Comparison of ENCODE assay signal across 20 cellular contexts in genomic region chr7:157730614-157731013, GRCh38.
DNase-seq lines count a peak whose midpoint lies in the region; ATAC-seq and TF ChIP-seq lines count a peak whose summit lies in the region.
"Had no signal": no experiment of that assay in that cellular context is flagged by ENCODE, and none has a peak within 500 bp of the region (broad histone marks: within the 10 kb centered on the region; RNA-seq: fewer than 3 reads in every experiment).

No MANE protein-coding gene starts in this region.

- no peak overlapping the region for H3K27ac Mint-ChIP-seq in natural killer cell treated with Interleukin-12 subunit alpha and Interleukin-12 subunit beta and Interleukin-15 and Interleukin-18, amount 100 ng/mL, for 72 hours
- H3K27ac Mint-ChIP-seq in progenitor cell of endocrine pancreas, result peak overlapping the region; percentile 68
- H3K27ac Mint-ChIP-seq: CD4-positive, CD25-positive, alpha-beta regulatory T cell; GM23338; HFFc6 had no signal

- in situ Hi-C loops in Panc1 (cut with HindIII; ENCODE audit: low pct_unique_long_range_greater_than_20kb, low sequenced_read_pairs), result no loop called here

- peaks cover 0 to 3% of the 10 kb centered on the region in 2 donors for H3K27me3 Mint-ChIP-seq in natural killer cell treated with Interleukin-12 subunit alpha and Interleukin-12 subunit beta and Interleukin-15 and Interleukin-18, amount 100 ng/mL, for 72 hours
- peaks cover 52% of the 10 kb centered on the region for H3K27me3 Mint-ChIP-seq in progenitor cell of endocrine pancreas
- no peaks in the 10 kb centered on the region for H3K27me3 Mint-ChIP-seq in activated T-cell treated with anti-CD3 and anti-CD28 coated beads, Interleukin-2, amount 50 U/mL, for 4 hours (ENCODE audit: low read depth)
- H3K27me3 Mint-ChIP-seq: CD4-positive, CD25-positive, alpha-beta regulatory T cell had no signal

- no peak for TF ChIP-seq POLR2A in adrenal gland (IDR thresholded peaks at IDR 0.05)

- H4K20me1 ChIP-seq in BLaER1, result no peaks in the 10 kb centered on the region

- CTCF ChIA-PET in Panc1 (lab: Charles Lee), result no interaction called here

- H3K4me2 ChIP-seq in BLaER1, result peak overlapping the region; percentile 40; the same call in 1 of the 2 replicates
- H3K4me2 ChIP-seq: A549, GM23338 had no signal

- H3K9ac ChIP-seq in BLaER1, result no peak overlapping the region

- H3K36me3 ChIP-seq in BLaER1 (no peaks in the 10 kb centered on the region), Panc1 (ENCODE audit: control insufficient read depth, insufficient read depth, low read length) (no peaks in the 10 kb centered on the region), adrenal gland (replicated peaks in 1 of 2) (no peaks in the 10 kb centered on the region)

- H3K4me3 ChIP-seq in BLaER1 (no peak overlapping the region), Panc1 (ENCODE audit: low read depth in 2 of 2, low read length in 2 of 2) (no peak overlapping the region), adrenal gland (no peak overlapping the region)
- H3K4me3 ChIP-seq: A549, GM23338 had no signal

- WGBS in adrenal gland, 4 donors, result 73 to 76% (median 74%) methylated on average over 9 to 15 of the region's 15 CpGs

- DNase-seq in Panc1 (ENCODE audit: low read depth, low spot score) (no peak), progenitor cell of endocrine pancreas (ENCODE audit: low spot score, unreplicated experiment) (no peak), adrenal gland (no peak)
- DNase-seq in natural killer cell treated with Interleukin-12 subunit alpha and Interleukin-12 subunit beta and Interleukin-15 and Interleukin-18, amount 100 ng/mL, for 72 hours (ENCODE audit: low spot score), result peak; percentile 45
- no peak for DNase-seq in stimulated activated CD8-positive, alpha-beta memory T cell treated with anti-CD3 and anti-CD28 coated beads, Interleukin-4, amount 100 ng/mL, for 48 hours
- no peak for DNase-seq in activated T-cell treated with anti-CD3 and anti-CD28 coated beads, Interleukin-2, amount 50 U/mL, for 4 hours
- DNase-seq in activated CD4-positive, alpha-beta T cell treated with anti-CD3 and anti-CD28 coated beads for 48 hours, result no peak
- DNase-seq: AML-193; CD4-positive, CD25-positive, alpha-beta regulatory T cell; DMS153; DMS79 treated with DMSO at 0.1 percent for 48 hours; GF-D8; HFFc6; IMR-90 had no signal

- H3K9me3 ChIP-seq in BLaER1, result 0 out of 2 replicates have a peak, but pooled peaks cover 6% of the 10 kb centered on the region
- no peaks in the 10 kb centered on the region for H3K9me3 ChIP-seq in Panc1 (ENCODE audit: control insufficient read depth, insufficient read depth, low read depth, low read length)
- H3K9me3 ChIP-seq in adrenal gland (replicated peaks in 1 of 3), result no peaks in the 10 kb centered on the region
- H3K9me3 ChIP-seq: A549 had no signal

- no peaks in the 10 kb centered on the region for H3K36me3 Mint-ChIP-seq in natural killer cell treated with Interleukin-12 subunit alpha and Interleukin-12 subunit beta and Interleukin-15 and Interleukin-18, amount 100 ng/mL, for 72 hours
- H3K36me3 Mint-ChIP-seq in progenitor cell of endocrine pancreas (ENCODE audit: insufficient read depth), result peaks cover 2% of the 10 kb centered on the region
- no peaks in the 10 kb centered on the region for H3K36me3 Mint-ChIP-seq in activated T-cell treated with anti-CD3 and anti-CD28 coated beads, Interleukin-2, amount 50 U/mL, for 4 hours (ENCODE audit: insufficient read depth)
- H3K36me3 Mint-ChIP-seq: CD4-positive, CD25-positive, alpha-beta regulatory T cell had no signal

- H3K27ac ChIP-seq in BLaER1 (no peak overlapping the region), Panc1 (ENCODE audit: low read length) (no peak overlapping the region), adrenal gland (no peak overlapping the region)
- H3K27ac ChIP-seq: 22Rv1, A549, HL-60 had no signal

- TF ChIP-seq CTCF in Panc1 (IDR thresholded peaks at IDR 0.05) (no peak), progenitor cell of endocrine pancreas (IDR thresholded peaks at IDR 0.05; ENCODE audit: unreplicated experiment) (no peak), adrenal gland (IDR thresholded peaks at IDR 0.05) (no peak)

- ATAC-seq in Panc1, result peak; percentile 55; the same call in 1 of the 2 replicates
- ATAC-seq in natural killer cell treated with Interleukin-12 subunit alpha and Interleukin-12 subunit beta and Interleukin-15 and Interleukin-18, amount 100 ng/mL, for 72 hours, result peak in 1 of 2 donors; percentile 43
- ATAC-seq in activated T-cell treated with anti-CD3 and anti-CD28 coated beads, Interleukin-2, amount 50 U/mL, for 4 hours, result no peak
- ATAC-seq: GM23338, HCT116 had no signal

- H3K9me3 Mint-ChIP-seq in natural killer cell treated with Interleukin-12 subunit alpha and Interleukin-12 subunit beta and Interleukin-15 and Interleukin-18, amount 100 ng/mL, for 72 hours, result no peaks in the 10 kb centered on the region
- H3K9me3 Mint-ChIP-seq in progenitor cell of endocrine pancreas (ENCODE audit: low read depth), result no peaks in the 10 kb centered on the region
- H3K9me3 Mint-ChIP-seq in activated T-cell treated with anti-CD3 and anti-CD28 coated beads, Interleukin-2, amount 50 U/mL, for 4 hours, result no peaks in the 10 kb centered on the region

- intact Hi-C loops in Panc1 (cut with micrococcal nuclease; ENCODE audit: unreplicated experiment), result no loop called here
- intact Hi-C loops in adrenal gland (cut with DNase I), result no loop called here

- no peaks in the 10 kb centered on the region for H3K27me3 ChIP-seq in BLaER1
- H3K27me3 ChIP-seq in Panc1 (ENCODE audit: control insufficient read depth, insufficient read depth, low read length), result peaks cover 3% of the 10 kb centered on the region; the same call in 1 of the 2 replicates
- H3K27me3 ChIP-seq in adrenal gland, result no peaks in the 10 kb centered on the region

- no peaks in the 10 kb centered on the region for H3K4me1 Mint-ChIP-seq in natural killer cell treated with Interleukin-12 subunit alpha and Interleukin-12 subunit beta and Interleukin-15 and Interleukin-18, amount 100 ng/mL, for 72 hours (ENCODE audit: low read depth in 2 of 2)
- H3K4me1 Mint-ChIP-seq in progenitor cell of endocrine pancreas (ENCODE audit: low read depth), result no peaks in the 10 kb centered on the region
- H3K4me1 Mint-ChIP-seq in activated T-cell treated with anti-CD3 and anti-CD28 coated beads, Interleukin-2, amount 50 U/mL, for 4 hours (ENCODE audit: low read depth), result no peaks in the 10 kb centered on the region
- H3K4me1 Mint-ChIP-seq: CD4-positive, CD25-positive, alpha-beta regulatory T cell; GM23338 had no signal

- no TSS peak for BruUV-seq in Panc1 (replicated peaks; lab: Mats Ljungman, UMichigan)

- peaks cover 13% of the 10 kb centered on the region for H3K4me1 ChIP-seq in BLaER1
- no peaks in the 10 kb centered on the region; the same call in 1 of the 2 replicates for H3K4me1 ChIP-seq in Panc1 (ENCODE audit: control insufficient read depth, insufficient read depth, low read length)
- H3K4me1 ChIP-seq in adrenal gland (replicated peaks in 1 of 2), result no peaks in the 10 kb centered on the region
- H3K4me1 ChIP-seq: A549 had no signal

- H3K4me3 Mint-ChIP-seq in natural killer cell treated with Interleukin-12 subunit alpha and Interleukin-12 subunit beta and Interleukin-15 and Interleukin-18, amount 100 ng/mL, for 72 hours, result no peak overlapping the region
- H3K4me3 Mint-ChIP-seq in progenitor cell of endocrine pancreas (ENCODE audit: low read depth), result no peak overlapping the region
- H3K4me3 Mint-ChIP-seq in activated T-cell treated with anti-CD3 and anti-CD28 coated beads, Interleukin-2, amount 50 U/mL, for 4 hours, result no peak overlapping the region
- H3K4me3 Mint-ChIP-seq: CD4-positive, CD25-positive, alpha-beta regulatory T cell; GM23338; HFFc6 had no signal

- POLR2A ChIA-PET in Panc1 (lab: Charles Lee), result interaction anchor here (0.7 kb wide), 1 partner anchor 26 kb away, joined by 5 read pairs; no protein-coding TSS in a partner anchor
